8 cellular contexts compared by ENCODE assay signal in the genomic region with DNA sequence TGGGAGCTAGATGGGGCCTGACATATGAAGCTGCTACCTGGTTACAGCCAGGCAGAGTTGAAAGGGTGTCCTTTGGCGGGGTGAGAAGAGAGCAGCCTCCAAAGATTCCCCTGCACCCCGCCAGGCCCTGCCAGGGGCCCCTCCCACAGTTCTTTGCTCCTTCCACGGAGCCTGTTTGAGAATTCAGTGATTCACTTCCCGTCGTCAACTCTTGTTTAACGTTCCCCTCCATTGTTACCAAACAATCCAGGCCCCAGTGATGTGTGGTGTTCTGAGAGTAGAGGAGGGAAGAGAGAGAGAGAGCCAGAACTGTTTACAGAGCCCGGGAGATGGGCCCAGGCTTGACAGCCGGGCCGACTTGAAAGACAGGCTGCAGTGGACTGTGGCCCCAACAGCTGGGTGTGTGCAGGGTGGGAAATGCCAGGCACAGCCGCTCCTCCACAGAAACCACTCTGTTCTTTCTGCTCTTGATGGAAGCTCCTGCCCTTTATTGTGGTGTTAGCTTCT.
A peak's percentile ranks its signal among the peaks of the same experiment; 100 is the strongest.
DNase-seq lines count a peak whose midpoint lies in the region; ATAC-seq, FAIRE-seq and TF ChIP-seq lines count a peak whose summit lies in the region.

No MANE protein-coding gene starts in this region.

- TF ChIP-seq CTCF in SK-N-SH (IDR thresholded peaks at IDR 0.05) (no peak), upper lobe of right lung (IDR thresholded peaks at IDR 0.05) (no peak)

- H3K4me3 ChIP-seq in SK-N-SH (ENCODE audit: low read depth in 2 of 2, low read length in 1 of 2) (no peak overlapping the region), muscle layer of colon (ENCODE audit: low read depth in 1 of 2, low read length in 2 of 2) (no peak overlapping the region), upper lobe of right lung (no peak overlapping the region)

- WGBS in SK-N-SH (ENCODE audit: low lambda C conversion rate) = 6% methylated on average over 8 of the region's 10 CpGs

- peaks cover 81% of the 10 kb centered on the region for H3K79me2 ChIP-seq in SK-N-SH (ENCODE audit: insufficient read depth)

- H3K9ac ChIP-seq in SK-N-SH = peak overlapping the region; percentile 78
- no peak overlapping the region for H3K9ac ChIP-seq in muscle layer of colon (ENCODE audit: low read length)

- H3K36me3 ChIP-seq in SK-N-SH (replicated peaks in 1 of 2; ENCODE audit: control insufficient read depth in 1 of 2, insufficient read depth in 2 of 2, low read length in 1 of 2) (no peaks in the 10 kb centered on the region), muscle layer of colon (ENCODE audit: insufficient read depth, low read length) (no peaks in the 10 kb centered on the region), upper lobe of right lung (no peaks in the 10 kb centered on the region)

- ATAC-seq in upper lobe of right lung = peak; percentile 66

- TF ChIP-seq RAD21 in SK-N-SH (IDR thresholded peaks at IDR 0.05; ENCODE audit: low read length) = no peak

- peak; percentile 78 for DNase-seq in ELF-1 (ENCODE audit: low read depth, low spot score)
- DNase-seq in SK-N-SH = no peak
- DNase-seq in effector CD4-positive, alpha-beta T cell = peak; percentile 16
- no peak for DNase-seq in upper lobe of right lung
- DNase-seq in GM19239 (ENCODE audit: insufficient read length, low spot score) = no peak
- no peak for DNase-seq in cortex of kidney (lab: John Stamatoyannopoulos, UW)
- no peak for DNase-seq in NCI-H2107 (lab: John Stamatoyannopoulos, UW)

- H3K27me3 ChIP-seq in SK-N-SH (ENCODE audit: insufficient read depth) (no peaks in the 10 kb centered on the region), muscle layer of colon (ENCODE audit: control insufficient read depth in 1 of 2, insufficient read depth in 2 of 2, low read length in 2 of 2) (no peaks in the 10 kb centered on the region), upper lobe of right lung (no peaks in the 10 kb centered on the region)

- H3F3A ChIP-seq in SK-N-SH (replicated peaks; ENCODE audit: insufficient read depth) = peaks cover 74% of the 10 kb centered on the region

- intact Hi-C loops in upper lobe of right lung (cut with DNase I) = no loop called here

- POLR2A ChIA-PET in SK-N-SH (lab: Yijun Ruan, JAX) = no interaction called here

- H3K4me2 ChIP-seq in SK-N-SH = peak overlapping the region; percentile 74

- FAIRE-seq in GM19239 (lab: Jason Lieb, UNC) = no peak

- CTCF ChIA-PET in SK-N-SH (lab: Yijun Ruan, JAX) = no interaction called here

- H4K20me1 ChIP-seq in SK-N-SH (ENCODE audit: insufficient read depth) = no peaks in the 10 kb centered on the region

- no peak overlapping the region for H2AFZ ChIP-seq in SK-N-SH (ENCODE audit: low read depth)

- H3K4me1 ChIP-seq in SK-N-SH (ENCODE audit: control insufficient read depth in 1 of 2, insufficient read depth in 2 of 2, low read depth in 1 of 2, low read length in 1 of 2) = peaks cover 42 to 77% of the 10 kb centered on the region in 2 experiments
- H3K4me1 ChIP-seq in muscle layer of colon (ENCODE audit: insufficient read depth, low read length) = peaks cover 81% of the 10 kb centered on the region
- peaks cover 86% of the 10 kb centered on the region for H3K4me1 ChIP-seq in upper lobe of right lung

- peak overlapping the region; percentile 67 to 99; a peak in 3 of 4 replicates for H3K27ac ChIP-seq in SK-N-SH (ENCODE audit: low read depth in 2 of 2, low read length in 1 of 2)
- H3K27ac ChIP-seq in muscle layer of colon (ENCODE audit: low read depth, low read length) = peak overlapping the region; percentile 71
- H3K27ac ChIP-seq in upper lobe of right lung = peak overlapping the region; percentile 56

- no peaks in the 10 kb centered on the region for H3K9me3 ChIP-seq in SK-N-SH
- no peaks in the 10 kb centered on the region for H3K9me3 ChIP-seq in muscle layer of colon (ENCODE audit: low read length)
- no peaks in the 10 kb centered on the region for H3K9me3 ChIP-seq in upper lobe of right lung

- no peaks in the 10 kb centered on the region for H3K9me2 ChIP-seq in SK-N-SH

- peak in 1 of 2 experiments; percentile 72; a peak in 1 of 4 replicates for TF ChIP-seq EP300 in SK-N-SH (IDR thresholded peaks at IDR 0.05; ENCODE audit: borderline replicate concordance in 1 of 2, low read depth in 1 of 2, low read length in 1 of 2)

TF ChIP-seq in SK-N-SH, 30 proteins besides CTCF, POLR2A, EP300 and RAD21 (continues in another document):
- TF ChIP-seq EZH2phosphoT487 (IDR thresholded peaks at IDR 0.05; ENCODE audit: borderline replicate concordance, low read depth) (no peak), FOSL2 (IDR thresholded peaks at IDR 0.05; ENCODE audit: borderline replicate concordance, low read depth) (peak; percentile 60; the same call in 1 of the 2 replicates), SMC3 (IDR thresholded peaks at IDR 0.05; ENCODE audit: low read depth, low read length) (no peak), FOXJ3 (CRISPR knock-in tag; IDR thresholded peaks at IDR 0.05) (no peak), MEF2A (IDR thresholded peaks at IDR 0.05; ENCODE audit: borderline replicate concordance, low read depth) (0 out of 2 replicates have a peak, but pooled peaks have one; percentile 31), RXRA (IDR thresholded peaks at IDR 0.05; ENCODE audit: borderline replicate concordance, low read depth) (peak; percentile 58; the same call in 1 of the 2 replicates), ELF1 (IDR thresholded peaks at IDR 0.05) (no peak), TCF12 (IDR thresholded peaks at IDR 0.05) (peak; percentile 76), POLR2AphosphoS5 (IDR thresholded peaks at IDR 0.05; ENCODE audit: low read depth, low read length) (no peak; the same call in 1 of the 2 replicates), GABPA (IDR thresholded peaks at IDR 0.05; ENCODE audit: low read depth) (no peak), FOXM1 (IDR thresholded peaks at IDR 0.05; ENCODE audit: low read depth) (no peak), NFIC (IDR thresholded peaks at IDR 0.05; ENCODE audit: borderline replicate concordance) (peak; percentile 30; the same call in 1 of the 2 replicates), SIN3A (IDR thresholded peaks at IDR 0.05; ENCODE audit: borderline replicate concordance, low read depth, low read length) (0 out of 2 replicates have a peak, but pooled peaks have one; percentile 55), CHD2 (IDR thresholded peaks at IDR 0.05; ENCODE audit: low read length, partially characterized antibody) (no peak), MXI1 (IDR thresholded peaks at IDR 0.05; ENCODE audit: low read depth, low read length) (no peak), YY1 (IDR thresholded peaks at IDR 0.05; ENCODE audit: low read depth) (no peak; the same call in 1 of the 2 replicates), JUND (IDR thresholded peaks at IDR 0.05) (peak; percentile 54), NRF1 (IDR thresholded peaks at IDR 0.05; ENCODE audit: low read depth, low read length) (no peak), TAF1 (IDR thresholded peaks at IDR 0.05; ENCODE audit: borderline replicate concordance, low read depth, low read length) (no peak), TEAD4 (IDR thresholded peaks at IDR 0.05; ENCODE audit: borderline replicate concordance, insufficient read depth) (no peak), RFX5 (IDR thresholded peaks at IDR 0.05; ENCODE audit: low read length) (no peak)
- TF ChIP-seq, protein P1, sequence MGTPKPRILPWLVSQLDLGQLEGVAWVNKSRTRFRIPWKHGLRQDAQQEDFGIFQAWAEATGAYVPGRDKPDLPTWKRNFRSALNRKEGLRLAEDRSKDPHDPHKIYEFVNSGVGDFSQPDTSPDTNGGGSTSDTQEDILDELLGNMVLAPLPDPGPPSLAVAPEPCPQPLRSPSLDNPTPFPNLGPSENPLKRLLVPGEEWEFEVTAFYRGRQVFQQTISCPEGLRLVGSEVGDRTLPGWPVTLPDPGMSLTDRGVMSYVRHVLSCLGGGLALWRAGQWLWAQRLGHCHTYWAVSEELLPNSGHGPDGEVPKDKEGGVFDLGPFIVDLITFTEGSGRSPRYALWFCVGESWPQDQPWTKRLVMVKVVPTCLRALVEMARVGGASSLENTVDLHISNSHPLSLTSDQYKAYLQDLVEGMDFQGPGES (IDR thresholded peaks at IDR 0.05; ENCODE audit: low read depth, low read length) = no peak
- TF ChIP-seq, protein P2, sequence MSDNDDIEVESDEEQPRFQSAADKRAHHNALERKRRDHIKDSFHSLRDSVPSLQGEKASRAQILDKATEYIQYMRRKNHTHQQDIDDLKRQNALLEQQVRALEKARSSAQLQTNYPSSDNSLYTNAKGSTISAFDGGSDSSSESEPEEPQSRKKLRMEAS (IDR thresholded peaks at IDR 0.05; ENCODE audit: low read depth) = peak; percentile 28; the same call in 1 of the 2 replicates
- TF ChIP-seq, protein P3, sequence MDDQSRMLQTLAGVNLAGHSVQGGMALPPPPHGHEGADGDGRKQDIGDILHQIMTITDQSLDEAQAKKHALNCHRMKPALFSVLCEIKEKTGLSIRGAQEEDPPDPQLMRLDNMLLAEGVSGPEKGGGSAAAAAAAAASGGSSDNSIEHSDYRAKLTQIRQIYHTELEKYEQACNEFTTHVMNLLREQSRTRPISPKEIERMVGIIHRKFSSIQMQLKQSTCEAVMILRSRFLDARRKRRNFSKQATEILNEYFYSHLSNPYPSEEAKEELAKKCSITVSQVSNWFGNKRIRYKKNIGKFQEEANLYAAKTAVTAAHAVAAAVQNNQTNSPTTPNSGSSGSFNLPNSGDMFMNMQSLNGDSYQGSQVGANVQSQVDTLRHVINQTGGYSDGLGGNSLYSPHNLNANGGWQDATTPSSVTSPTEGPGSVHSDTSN (IDR thresholded peaks at IDR 0.05) = peak; percentile 70
- TF ChIP-seq, protein P4, sequence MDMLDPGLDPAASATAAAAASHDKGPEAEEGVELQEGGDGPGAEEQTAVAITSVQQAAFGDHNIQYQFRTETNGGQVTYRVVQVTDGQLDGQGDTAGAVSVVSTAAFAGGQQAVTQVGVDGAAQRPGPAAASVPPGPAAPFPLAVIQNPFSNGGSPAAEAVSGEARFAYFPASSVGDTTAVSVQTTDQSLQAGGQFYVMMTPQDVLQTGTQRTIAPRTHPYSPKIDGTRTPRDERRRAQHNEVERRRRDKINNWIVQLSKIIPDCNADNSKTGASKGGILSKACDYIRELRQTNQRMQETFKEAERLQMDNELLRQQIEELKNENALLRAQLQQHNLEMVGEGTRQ (IDR thresholded peaks at IDR 0.05; ENCODE audit: borderline replicate concordance, low read depth, low read length) = no peak
- TF ChIP-seq, protein P5, sequence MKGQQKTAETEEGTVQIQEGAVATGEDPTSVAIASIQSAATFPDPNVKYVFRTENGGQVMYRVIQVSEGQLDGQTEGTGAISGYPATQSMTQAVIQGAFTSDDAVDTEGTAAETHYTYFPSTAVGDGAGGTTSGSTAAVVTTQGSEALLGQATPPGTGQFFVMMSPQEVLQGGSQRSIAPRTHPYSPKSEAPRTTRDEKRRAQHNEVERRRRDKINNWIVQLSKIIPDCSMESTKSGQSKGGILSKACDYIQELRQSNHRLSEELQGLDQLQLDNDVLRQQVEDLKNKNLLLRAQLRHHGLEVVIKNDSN (IDR thresholded peaks at IDR 0.05; ENCODE audit: borderline replicate concordance, low read depth) = no peak

Comparison
In these comparisons a context has a peak if more than half of its experiments do, and no peak if none do; other contexts are left out.
1. DNase-seq: peak in ELF-1 (single experiment) and effector CD4-positive, alpha-beta T cell (single experiment); none in SK-N-SH (single experiment), upper lobe of right lung (single experiment), GM19239 (single experiment), cortex of kidney (single experiment) and NCI-H2107 (single experiment).
2. Peak in every context shown above with its lines, with median percentiles within 50 percentile points of each other: H3K27ac ChIP-seq.